Comparison of ENCODE assay signal across 13 cellular contexts in the genomic region with DNA sequence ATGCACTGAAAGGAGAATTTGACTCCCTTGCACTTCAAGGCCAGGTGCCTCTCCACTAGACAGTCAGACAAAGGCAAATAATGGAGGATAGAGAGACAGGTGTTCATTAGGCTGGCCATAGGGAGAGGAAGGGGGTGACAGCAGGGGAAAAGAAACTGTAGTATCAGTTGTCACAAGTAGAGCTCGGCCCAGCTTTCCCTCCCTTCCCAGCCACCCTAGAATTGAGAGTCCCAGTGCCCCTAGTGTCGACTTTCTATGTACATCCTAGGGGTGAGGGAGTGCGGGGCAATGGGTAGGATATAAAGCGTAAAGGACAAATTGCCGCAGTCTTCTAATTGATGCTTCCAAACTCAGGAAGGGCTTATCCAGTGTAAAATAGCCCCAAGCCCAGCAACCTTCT. TPM values are rescaled to one million over a fixed set of nuclear protein-coding genes. Genes with fewer than 3 reads are reported as not detected.
DNase-seq lines count a peak whose midpoint lies in the region; TF ChIP-seq lines count a peak whose summit lies in the region.
"Had no signal": no experiment of that assay in that cellular context is flagged by ENCODE, and none has a peak within 500 bp of the region (broad histone marks: within the 10 kb centered on the region; RNA-seq: fewer than 3 reads in every experiment).

No MANE protein-coding gene starts in this region.

- DNase-seq in DMS79 treated with DMSO at 0.1 percent for 48 hours (lab: John Stamatoyannopoulos, UW) (peak; percentile 32), NCI-H187 (lab: John Stamatoyannopoulos, UW) (peak; percentile 68 to 81), NCI-H774 (lab: John Stamatoyannopoulos, UW) (peak; percentile 63), lower leg skin (ENCODE audit: low spot score in 2 of 2) (no peak), NCI-H1930 (lab: John Stamatoyannopoulos, UW) (no peak), OCI-LY7 (ENCODE audit: low spot score) (no peak), putamen (ENCODE audit: low spot score) (no peak)
- DNase-seq: activated CD8-positive, alpha-beta memory T cell treated with anti-CD3 and anti-CD28 coated beads, Interleukin-2, amount 50 U/mL, for 4 hours; BE2C; GDM1; mucosa of descending colon; NCI-H446 had no signal

- H3K27me3 ChIP-seq in muscle layer of duodenum (ENCODE audit: low read depth, low read length) = no peaks in the 10 kb centered on the region
- H3K27me3 ChIP-seq: BE2C had no signal

- no peak for TF ChIP-seq POLR2A in lower leg skin (IDR thresholded peaks at IDR 0.05)

- H4K20me1 ChIP-seq in OCI-LY7 (ENCODE audit: insufficient read depth, low read length) = no peaks in the 10 kb centered on the region

- no peaks in the 10 kb centered on the region for H3K79me2 ChIP-seq in OCI-LY7 (ENCODE audit: insufficient read depth, low read depth, low read length)

- H3K36me3 ChIP-seq in muscle layer of duodenum (ENCODE audit: control insufficient read depth in 1 of 2, insufficient read depth in 2 of 2, low read length in 2 of 2) = peaks cover 20 to 38% of the 10 kb centered on the region in 2 donors
- peaks cover 10% of the 10 kb centered on the region; the same call in 1 of the 2 replicates for H3K36me3 ChIP-seq in OCI-LY7 (ENCODE audit: insufficient read depth, low read length)

- CTCF ChIA-PET in OCI-LY7 (lab: Charles Lee; ENCODE audit: unreplicated experiment) = interaction anchor here (0.5 to 1.1 kb wide), 3 partner anchors 10 to 46 kb away, joined by 3 to 4 read pairs (median 3); no protein-coding TSS in a partner anchor

- TF ChIP-seq CTCF in lower leg skin (IDR thresholded peaks at IDR 0.05) (no peak), OCI-LY7 (conservative IDR thresholded peaks at IDR 0.05; ENCODE audit: low read length) (no peak)

- no peaks in the 10 kb centered on the region for H3K4me1 ChIP-seq in muscle layer of duodenum (ENCODE audit: control insufficient read depth in 1 of 2, insufficient read depth in 2 of 2, low read length in 2 of 2)
- peaks cover 22% of the 10 kb centered on the region for H3K4me1 ChIP-seq in OCI-LY7 (ENCODE audit: insufficient read depth, low read length, poor library complexity, severe bottlenecking)

- intact Hi-C loops in lower leg skin (cut with DNase I; ENCODE audit: low total_unique reads) = no loop called here
- intact Hi-C loops in OCI-LY7 (cut with micrococcal nuclease; ENCODE audit: unreplicated experiment) = loop anchor here (5.0 kb wide), 1 partner anchor 79 kb away; no protein-coding TSS in a partner anchor

- no peaks in the 10 kb centered on the region for H3K9me2 ChIP-seq in OCI-LY7 (ENCODE audit: insufficient read depth, low read length)

- H3K27ac ChIP-seq in muscle layer of duodenum (ENCODE audit: low read length) (peak overlapping the region; percentile 20), OCI-LY7 (ENCODE audit: low read depth, low read length, poor library complexity, severe bottlenecking) (no peak overlapping the region)

- H3K4me3 ChIP-seq in muscle layer of duodenum (ENCODE audit: low read depth in 1 of 2, low read length in 2 of 2) (no peak overlapping the region), lower leg skin (ENCODE audit: low read depth, poor library complexity, severe bottlenecking) (no peak overlapping the region), OCI-LY7 (ENCODE audit: low read depth, low read length, poor library complexity, severe bottlenecking) (no peak overlapping the region)
- H3K4me3 ChIP-seq: mucosa of descending colon had no signal

- POLR2A ChIA-PET in OCI-LY7 (lab: Charles Lee) = interaction anchor here (0.7 to 1.1 kb wide), 2 partner anchors 70 to 83 kb away, joined by 3 to 5 read pairs; a partner anchor contains a TSS

- no peak overlapping the region for H3K4me2 ChIP-seq in OCI-LY7 (ENCODE audit: low read length)

- no TSS peak for BruUV-seq in OCI-LY7 (replicated peaks; lab: Mats Ljungman, UMichigan)

- 85% methylated on average over 5 of the region's 5 CpGs for WGBS in lower leg skin, 2 donors

- H2AFZ ChIP-seq in OCI-LY7 (ENCODE audit: low read length) = no peak overlapping the region

- H3K9me3 ChIP-seq in muscle layer of duodenum (ENCODE audit: control insufficient read depth in 1 of 2, low read length in 2 of 2) = no peaks in the 10 kb centered on the region
- no peaks in the 10 kb centered on the region for H3K9me3 ChIP-seq in OCI-LY7 (ENCODE audit: low read length)
- H3K9me3 ChIP-seq: BE2C, mucosa of descending colon had no signal

RNA-seq across cellular contexts. Expression of a gene that starts 39.0 kb away (rescaled TPM):
- total RNA-seq in lower leg skin (100 to 1,000 TPM in 2 of 4 donors, 10 to 100 TPM in 2; 64.8 to 141 (median 107) TPM), OCI-LY7 (2022) (139 and 153 TPM in 2 replicates)
- total RNA-seq in OCI-LY7 (2014; rRNA removed; shearing (Covaris generic)) = 37.5 and 40.6 TPM in 2 replicates

RNA-seq across cellular contexts. Expression of a gene that starts 54.7 kb away (rescaled TPM):
- total RNA-seq in lower leg skin = 100 to 1,000 TPM; 360 to 457 (median 395) TPM
- total RNA-seq in OCI-LY7 (2014; rRNA removed; shearing (Covaris generic)) = 348 and 385 TPM in 2 replicates
- 732 and 737 TPM in 2 replicates for total RNA-seq in OCI-LY7 (2022)

Comparison
In these comparisons a context has a peak if more than half of its experiments do, and no peak if none do; other contexts are left out.
1. DNase-seq: peak in DMS79 treated with DMSO at 0.1 percent for 48 hours (single experiment), NCI-H187 (2 of 2) and NCI-H774 (single experiment); none in lower leg skin (0 of 2), NCI-H1930 (0 of 2), OCI-LY7 (single experiment) and putamen (single experiment).